12 cellular contexts compared by ENCODE assay signal in the genomic region with DNA sequence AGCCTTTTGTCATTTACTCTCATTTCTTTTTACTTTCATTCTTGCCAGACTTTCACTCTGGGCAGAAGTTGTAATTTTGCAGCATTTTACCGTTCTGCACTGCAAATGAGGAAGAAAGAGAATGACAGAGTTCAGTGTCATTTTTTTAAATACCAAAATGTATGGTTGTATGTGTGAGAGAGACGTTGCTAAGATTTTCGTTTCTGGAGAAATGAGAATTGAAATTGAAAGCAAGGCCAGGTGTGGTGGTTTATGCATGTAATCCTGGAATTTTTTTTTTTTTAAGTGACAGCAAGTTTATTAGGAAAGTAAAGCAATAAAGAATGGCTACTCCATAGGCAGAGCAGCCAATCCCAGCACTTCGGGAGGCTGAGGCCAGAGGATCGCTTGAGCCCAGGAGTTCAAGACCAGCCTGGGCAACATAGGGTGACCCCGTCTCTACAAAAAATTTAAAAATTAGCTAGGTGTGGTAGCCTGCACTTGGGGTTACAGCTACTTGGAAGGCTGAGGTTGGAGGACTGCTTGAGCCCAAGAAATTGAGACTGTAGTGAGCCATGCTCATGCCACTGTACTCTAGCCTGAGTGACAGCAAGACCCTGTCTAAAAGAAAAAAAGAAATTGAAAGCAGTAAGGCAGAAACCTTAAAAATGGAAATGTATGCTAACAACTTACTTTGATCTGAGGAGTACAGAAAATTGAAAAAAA. TPM values are rescaled to one million over a fixed set of nuclear protein-coding genes. Genes with fewer than 3 reads are reported as not detected.
DNase-seq lines count a peak whose midpoint lies in the region; ATAC-seq and TF ChIP-seq lines count a peak whose summit lies in the region.
"Had no signal": no experiment of that assay in that cellular context is flagged by ENCODE, and none has a peak within 500 bp of the region (broad histone marks: within the 10 kb centered on the region; RNA-seq: fewer than 3 reads in every experiment).

No MANE protein-coding gene starts in this region.

- TF ChIP-seq CTCF in GM12865 (IDR thresholded peaks at IDR 0.05; ENCODE audit: insufficient read depth, low read depth, low read length, missing control alignments) (no peak), lower leg skin (IDR thresholded peaks at IDR 0.05) (no peak)

- H3K36me3 Mint-ChIP-seq in activated naive CD4-positive, alpha-beta T cell treated with anti-CD3 and anti-CD28 coated beads, Interleukin-2, amount 50 U/mL, for 72 hours, result peaks cover 10 to 16% of the 10 kb centered on the region in 2 donors

- ATAC-seq in GM19467 (IDR thresholded peaks at IDR 0.05; ENCODE audit: unreplicated experiment) (peak; percentile 72), HG03159 (IDR thresholded peaks at IDR 0.05; ENCODE audit: unreplicated experiment) (peak; percentile 89)
- peak; percentile 70 to 85 for ATAC-seq in activated naive CD4-positive, alpha-beta T cell treated with anti-CD3 and anti-CD28 coated beads, Interleukin-2, amount 50 U/mL, for 72 hours
- ATAC-seq: esophagus mucosa had no signal

- peaks cover 0 to 7% of the 10 kb centered on the region in 2 donors for H3K9me3 Mint-ChIP-seq in activated naive CD4-positive, alpha-beta T cell treated with anti-CD3 and anti-CD28 coated beads, Interleukin-2, amount 50 U/mL, for 72 hours

- DNase-seq in GM12865 (ENCODE audit: low read depth), result peak; percentile 74
- no peak for DNase-seq in activated naive CD4-positive, alpha-beta T cell treated with anti-CD3 and anti-CD28 coated beads, Interleukin-2, amount 50 U/mL, for 72 hours (ENCODE audit: low spot score in 2 of 2)
- no peak for DNase-seq in hypothalamus (lab: John Stamatoyannopoulos, UW)
- DNase-seq in mucosa of gallbladder (ENCODE audit: low spot score), result no peak
- DNase-seq in lower leg skin (ENCODE audit: low spot score in 2 of 2), result no peak
- DNase-seq in NCI-H187 treated with DMSO at 0.1 percent for 48 hours (lab: John Stamatoyannopoulos, UW), result no peak
- DNase-seq: NCI-H1436 treated with DMSO at 0.1 percent for 48 hours, occipital lobe, substantia nigra had no signal

- TF ChIP-seq POLR2A in lower leg skin (IDR thresholded peaks at IDR 0.05), result no peak

- WGBS in lower leg skin, 2 donors, result 84 to 88% methylated on average over 6 of the region's 6 CpGs

- peak overlapping the region; percentile 80 to 96 for H3K27ac Mint-ChIP-seq in activated naive CD4-positive, alpha-beta T cell treated with anti-CD3 and anti-CD28 coated beads, Interleukin-2, amount 50 U/mL, for 72 hours

- intact Hi-C loops in lower leg skin (cut with DNase I; ENCODE audit: low total_unique reads), result no loop called here

- H3K4me3 ChIP-seq in GM12865 (ENCODE audit: low read depth, low read length) (peak overlapping the region; percentile 28), lower leg skin (ENCODE audit: low read depth, poor library complexity, severe bottlenecking) (no peak overlapping the region)

RNA-seq across cellular contexts. Expression of a gene that starts 12.9 kb away (rescaled TPM):
- 10 to 100 TPM; 36.6 to 54.2 TPM for total RNA-seq in activated naive CD4-positive, alpha-beta T cell treated with anti-CD3 and anti-CD28 coated beads, Interleukin-2, amount 50 U/mL, for 72 hours
- total RNA-seq in mucosa of gallbladder (14.0 TPM), lower leg skin (10 to 100 TPM; 21.1 to 30.4 (median 24.9) TPM)
